ENCODE assay signal across 8 cellular contexts in the genomic region with DNA sequence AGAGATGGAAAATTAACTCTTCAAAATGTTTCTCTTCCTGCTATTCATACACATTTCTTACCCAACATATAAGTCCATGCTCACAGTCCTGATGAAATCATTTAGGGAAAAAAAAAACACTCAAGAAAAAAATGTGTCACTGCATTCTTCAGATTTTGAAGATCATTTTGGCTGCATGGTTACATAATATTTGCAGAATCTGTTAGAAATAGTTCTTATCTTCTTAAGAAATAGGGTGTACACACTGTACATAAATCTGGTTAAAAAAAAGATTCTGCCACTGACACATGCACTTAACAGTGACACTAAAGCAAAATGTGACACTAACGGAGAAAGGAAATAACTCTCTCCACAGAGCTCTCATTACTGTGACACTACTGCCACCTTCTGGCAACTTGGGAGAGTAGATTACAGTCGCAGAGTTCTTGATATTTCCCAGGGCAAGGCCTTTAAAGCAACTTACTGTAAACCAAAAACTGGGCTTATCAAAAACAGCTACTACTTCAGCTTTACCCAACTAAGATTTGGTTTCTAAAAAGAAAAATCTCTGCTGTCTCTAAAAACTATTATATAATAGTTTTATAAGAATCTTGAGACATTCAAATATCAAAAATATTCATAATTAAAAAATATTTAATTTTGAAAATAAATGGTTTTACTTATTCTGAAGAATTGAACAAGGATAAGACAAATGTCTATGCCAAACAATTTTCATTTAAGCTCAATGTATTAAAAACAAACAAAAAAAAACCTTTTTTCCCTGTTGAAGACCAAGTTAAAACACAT.
DNase-seq lines count a peak whose midpoint lies in the region; ATAC-seq and TF ChIP-seq lines count a peak whose summit lies in the region.

No MANE protein-coding gene starts in this region.

- peak overlapping the region; percentile 0 for H3K4me3 ChIP-seq in A673 (ENCODE audit: low read depth, low read length, poor library complexity, severe bottlenecking)
- H3K4me3 ChIP-seq in SU-DHL-6 (ENCODE audit: insufficient read depth, low read length, poor library complexity, severe bottlenecking): no peak overlapping the region

- ATAC-seq in GM18498 (IDR thresholded peaks at IDR 0.05; ENCODE audit: unreplicated experiment) (peak; percentile 91), HG02885 (IDR thresholded peaks at IDR 0.05; ENCODE audit: poor library complexity, unreplicated experiment) (peak; percentile 91)

- intact Hi-C loops in A673 (cut with micrococcal nuclease; ENCODE audit: unreplicated experiment): loop anchor here (1.0 to 2.0 kb wide), 2 partner anchors 95 to 141 kb away; no protein-coding TSS in a partner anchor

- H3K4me1 ChIP-seq in A673 (ENCODE audit: insufficient read depth, low read length, poor library complexity, severe bottlenecking): peaks cover 22% of the 10 kb centered on the region

- no peaks in the 10 kb centered on the region for H3K9me3 ChIP-seq in A673 (ENCODE audit: low read depth, low read length, poor library complexity, severe bottlenecking)
- no peaks in the 10 kb centered on the region for H3K9me3 ChIP-seq in SU-DHL-6 (ENCODE audit: insufficient read depth, low read length)

- no peaks in the 10 kb centered on the region for H3K27me3 ChIP-seq in A673 (replicated peaks; ENCODE audit: insufficient read depth, low read depth, low read length, poor library complexity)
- H3K27me3 ChIP-seq in SU-DHL-6 (ENCODE audit: low read length): no peaks in the 10 kb centered on the region

- CTCF ChIA-PET in A673 (lab: Charles Lee): interaction anchor here (0.6 to 2.5 kb wide), 7 partner anchors 19 to 1438 kb away, joined by 3 to 29 read pairs (median 5); a partner anchor contains a TSS

- no TSS peak for BruUV-seq in A673 (replicated peaks; lab: Mats Ljungman, UMichigan)

- no peak overlapping the region for H2AFZ ChIP-seq in SU-DHL-6 (ENCODE audit: low read depth, low read length, severe bottlenecking)

- TF ChIP-seq CTCF in A673 (conservative IDR thresholded peaks at IDR 0.05; ENCODE audit: low read depth, low read length) (peak; percentile 88), SU-DHL-6 (IDR thresholded peaks at IDR 0.05; ENCODE audit: insufficient read depth, low read length, poor library complexity, severe bottlenecking) (peak; percentile 47)

- H3K9ac ChIP-seq in SU-DHL-6 (ENCODE audit: low read length): no peak overlapping the region

- H3K79me2 ChIP-seq in SU-DHL-6 (ENCODE audit: insufficient read depth, low read length): 0 out of 2 replicates have a peak, but pooled peaks cover 4% of the 10 kb centered on the region

- no peaks in the 10 kb centered on the region for H4K20me1 ChIP-seq in SU-DHL-6 (ENCODE audit: low read depth, low read length)

- H3K9me2 ChIP-seq in SU-DHL-6 (replicated peaks; ENCODE audit: insufficient read depth, low read length): no peaks in the 10 kb centered on the region

- peaks cover 18% of the 10 kb centered on the region; the same call in 1 of the 2 replicates for H3F3A ChIP-seq in SU-DHL-6 (ENCODE audit: insufficient read depth)

- H3K27ac ChIP-seq in A673 (ENCODE audit: low read depth, low read length, poor library complexity, severe bottlenecking): no peak overlapping the region
- H3K27ac ChIP-seq in SU-DHL-6 (ENCODE audit: low read depth, low read length): no peak overlapping the region

- DNase-seq in A673 (ENCODE audit: low spot score): peak; percentile 94
- peak; percentile 80 for DNase-seq in NCI-H1436 (lab: John Stamatoyannopoulos, UW)
- peak; percentile 88 for DNase-seq in astrocyte of the hippocampus (ENCODE audit: low read depth, low spot score)
- DNase-seq in iPS DF 4.7 (ENCODE audit: extremely low read depth, low spot score): peak; percentile 82
- DNase-seq in stimulated activated CD4-positive, alpha-beta T cell treated with anti-CD3 and anti-CD28 coated beads, Interleukin-12 subunit alpha, Interleukin-12 subunit beta, amount 100 ng/mL, for 48 hours (ENCODE audit: low read depth in 2 of 3, low spot score in 1 of 3): peak; percentile 36 to 67 (median 42)

- POLR2A ChIA-PET in A673 (lab: Charles Lee; ENCODE audit: low non-redundant PET): no interaction called here

- H3K4me2 ChIP-seq in SU-DHL-6 (ENCODE audit: low read depth, low read length, poor library complexity, severe bottlenecking): no peak overlapping the region

- H3K36me3 ChIP-seq in A673 (ENCODE audit: insufficient read depth, low read length, poor library complexity, severe bottlenecking) (peaks cover 7% of the 10 kb centered on the region), SU-DHL-6 (ENCODE audit: low read length) (no peaks in the 10 kb centered on the region)

Comparison
In these comparisons a context has a peak if more than half of its experiments do, and no peak if none do; other contexts are left out.
1. DNase-seq: peak in every context shown above with its lines; median percentile 94 in A673; 88 in astrocyte of the hippocampus; 82 in iPS DF 4.7; 80 in NCI-H1436; 42 in stimulated activated CD4-positive, alpha-beta T cell treated with anti-CD3 and anti-CD28 coated beads, Interleukin-12 subunit alpha, Interleukin-12 subunit beta, amount 100 ng/mL, for 48 hours.